Comparison of ENCODE assay signal across 10 cellular contexts in genomic region chr2:8481463-8482009, GRCh38.
DNase-seq lines count a peak whose midpoint lies in the region; ATAC-seq, FAIRE-seq and TF ChIP-seq lines count a peak whose summit lies in the region.
"Had no signal": no experiment of that assay in that cellular context is flagged by ENCODE, and none has a peak within 500 bp of the region (broad histone marks: within the 10 kb centered on the region; RNA-seq: fewer than 3 reads in every experiment).

No MANE protein-coding gene starts in this region.

- ATAC-seq in HG02884 (IDR thresholded peaks at IDR 0.05; ENCODE audit: unreplicated experiment) (peak; percentile 49), omental fat pad (ENCODE audit: low FRiP score) (peak; percentile 30), HG02970 (IDR thresholded peaks at IDR 0.05; ENCODE audit: low FRiP score, unreplicated experiment) (no peak)
- ATAC-seq: left ventricle myocardium superior had no signal

- no peak for FAIRE-seq in HTR-8/SVneo (lab: Jason Lieb, UNC)
- FAIRE-seq: astrocyte had no signal

- no peak for TF ChIP-seq CTCF in omental fat pad (IDR thresholded peaks at IDR 0.05)

- DNase-seq in DMS79 treated with DMSO at 0.1 percent for 48 hours (lab: John Stamatoyannopoulos, UW): peak; percentile 15
- DNase-seq in DMS79 (lab: John Stamatoyannopoulos, UW): no peak
- peak; percentile 67 for DNase-seq in SW480 (ENCODE audit: low spot score)
- no peak for DNase-seq in omental fat pad (ENCODE audit: low spot score)
- no peak for DNase-seq in NCI-H1436 (lab: John Stamatoyannopoulos, UW)
- DNase-seq in HTR-8/SVneo (ENCODE audit: insufficient read length, low spot score): no peak
- DNase-seq: left ventricle myocardium superior had no signal

Comparison
In these comparisons a context has a peak if more than half of its experiments do, and no peak if none do; other contexts are left out.
1. DNase-seq: peak in DMS79 treated with DMSO at 0.1 percent for 48 hours (single experiment) and SW480 (single experiment); none in DMS79 (single experiment), omental fat pad (single experiment), NCI-H1436 (single experiment) and HTR-8/SVneo (single experiment).